Comparison of ENCODE assay signal across 9 cellular contexts in the genomic region with DNA sequence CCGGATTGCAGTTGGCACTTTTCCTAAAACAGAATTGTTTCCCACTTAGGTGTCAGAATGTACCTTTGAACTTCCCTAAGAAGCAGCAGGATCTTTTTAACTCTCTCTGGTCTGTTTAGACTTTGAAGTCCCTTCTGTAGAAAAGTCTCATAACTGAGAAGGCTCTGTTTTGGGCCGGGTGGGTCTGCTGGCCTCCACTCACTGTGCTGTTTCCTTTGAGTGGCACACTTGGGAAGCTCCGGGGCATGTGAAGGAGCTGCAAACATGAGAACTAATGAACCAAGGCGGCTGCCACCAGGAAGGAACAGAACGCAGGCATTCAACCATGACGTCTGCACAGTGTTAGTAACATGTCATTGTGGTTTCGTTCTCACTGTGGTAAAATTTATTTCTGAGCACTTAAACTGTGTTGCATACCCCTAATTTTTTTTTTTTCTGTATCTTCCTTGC. TPM values are rescaled to one million over a fixed set of nuclear protein-coding genes. Genes with fewer than 3 reads are reported as not detected.
DNase-seq lines count a peak whose midpoint lies in the region; ATAC-seq and TF ChIP-seq lines count a peak whose summit lies in the region.
"Had no signal": no experiment of that assay in that cellular context is flagged by ENCODE, and none has a peak within 500 bp of the region (broad histone marks: within the 10 kb centered on the region; RNA-seq: fewer than 3 reads in every experiment).

No MANE protein-coding gene starts in this region.

- H3K9me3 ChIP-seq in A673 (ENCODE audit: low read depth, low read length, poor library complexity, severe bottlenecking) (no peaks in the 10 kb centered on the region), mucosa of descending colon (no peaks in the 10 kb centered on the region), thyroid gland (no peaks in the 10 kb centered on the region)

- H3K4me3 ChIP-seq in A673 (ENCODE audit: low read depth, low read length, poor library complexity, severe bottlenecking) (no peak overlapping the region), mucosa of descending colon (no peak overlapping the region), thyroid gland (replicated peaks in 1 of 3) (no peak overlapping the region)

- H3K36me3 ChIP-seq in A673 (ENCODE audit: insufficient read depth, low read length, poor library complexity, severe bottlenecking) (no peaks in the 10 kb centered on the region), mucosa of descending colon (ENCODE audit: low read depth) (no peaks in the 10 kb centered on the region), thyroid gland (no peaks in the 10 kb centered on the region)

- intact Hi-C loops in A673 (cut with micrococcal nuclease; ENCODE audit: unreplicated experiment) (no loop called here), mucosa of descending colon (cut with DNase I, micrococcal nuclease) (no loop called here), thyroid gland (cut with DNase I) (no loop called here)

- no peak overlapping the region for H3K27ac ChIP-seq in A673 (ENCODE audit: low read depth, low read length, poor library complexity, severe bottlenecking)
- H3K27ac ChIP-seq in thyroid gland, result peak overlapping the region; percentile 74 to 80 (median 78)

- H3K27me3 ChIP-seq in A673 (replicated peaks; ENCODE audit: insufficient read depth, low read depth, low read length, poor library complexity) (no peaks in the 10 kb centered on the region), thyroid gland (no peaks in the 10 kb centered on the region)

- TF ChIP-seq POLR2A in thyroid gland (IDR thresholded peaks at IDR 0.05), result peak in 1 of 2 donors; percentile 32

- CTCF ChIA-PET in A673 (lab: Charles Lee), result no interaction called here

- POLR2A ChIA-PET in A673 (lab: Charles Lee; ENCODE audit: low non-redundant PET), result no interaction called here

- TF ChIP-seq CTCF in A673 (conservative IDR thresholded peaks at IDR 0.05; ENCODE audit: low read depth, low read length) (no peak), mucosa of descending colon (IDR thresholded peaks at IDR 0.05) (no peak), thyroid gland (IDR thresholded peaks at IDR 0.05) (no peak)

- H3K4me1 ChIP-seq in A673 (ENCODE audit: insufficient read depth, low read length, poor library complexity, severe bottlenecking) (peaks cover 11% of the 10 kb centered on the region), mucosa of descending colon (ENCODE audit: low read depth) (peaks cover 9% of the 10 kb centered on the region), thyroid gland (peaks cover 20 to 21% of the 10 kb centered on the region in 2 donors)

- ATAC-seq in GM21447 (IDR thresholded peaks at IDR 0.05; ENCODE audit: unreplicated experiment) (peak; percentile 70), mucosa of descending colon (peak; percentile 73)

- WGBS in thyroid gland, 2 donors, result 12 to 33% methylated on average over 7 of the region's 7 CpGs

- peak; percentile 50 for DNase-seq in A673 (ENCODE audit: low spot score)
- DNase-seq in NCI-H510A treated with DMSO at 0.1 percent for 48 hours (lab: John Stamatoyannopoulos, UW), result peak; percentile 72
- peak; percentile 73 to 75 for DNase-seq in activated T-cell treated with anti-CD3 and anti-CD28 coated beads, Interleukin-2, amount 50 U/mL, for 48 hours
- DNase-seq in mucosa of descending colon, result peak in 2 of 3 donors; percentile 60 to 72
- peak; percentile 95 to 96 for DNase-seq in thyroid gland
- no peak for DNase-seq in HuH-7.5 (ENCODE audit: low spot score)
- no peak for DNase-seq in NCI-H1417 treated with DMSO at 0.1 percent for 48 hours (lab: John Stamatoyannopoulos, UW)

- BruUV-seq in A673 (replicated peaks; lab: Mats Ljungman, UMichigan), result no TSS peak

RNA-seq across cellular contexts. Expression of gene NCMAP, which starts 19.5 kb away (rescaled TPM):
- total RNA-seq in A673 (2021) (not detected in 2 replicates), mucosa of descending colon (1 to 10 TPM in 2 of 3 donors, under 1 TPM in 1; 0.60 to 1.9 (median 1.9) TPM), thyroid gland (1 to 10 TPM; 2.8 to 9.4 (median 7.3) TPM)
- total RNA-seq: bronchial epithelial cell had no signal

RNA-seq across cellular contexts. Expression of gene RCAN3, which starts 33.8 kb away (rescaled TPM):
- 7.4 and 9.1 TPM in 2 replicates for total RNA-seq in A673 (2021)
- 10 to 100 TPM in 2 of 3 donors, 1 to 10 TPM in 1; 9.2 to 15.0 (median 12.8) TPM for total RNA-seq in mucosa of descending colon
- total RNA-seq in thyroid gland, result 10 to 100 TPM; 25.6 to 37.9 (median 35.2) TPM

Comparison
In these comparisons a context has a peak if more than half of its experiments do, and no peak if none do; other contexts are left out.
1. DNase-seq: peak in A673 (single experiment), NCI-H510A treated with DMSO at 0.1 percent for 48 hours (single experiment), activated T-cell treated with anti-CD3 and anti-CD28 coated beads, Interleukin-2, amount 50 U/mL, for 48 hours (2 of 2), mucosa of descending colon (2 of 3) and thyroid gland (2 of 2); none in HuH-7.5 (single experiment) and NCI-H1417 treated with DMSO at 0.1 percent for 48 hours (single experiment).